In the genomic region with DNA sequence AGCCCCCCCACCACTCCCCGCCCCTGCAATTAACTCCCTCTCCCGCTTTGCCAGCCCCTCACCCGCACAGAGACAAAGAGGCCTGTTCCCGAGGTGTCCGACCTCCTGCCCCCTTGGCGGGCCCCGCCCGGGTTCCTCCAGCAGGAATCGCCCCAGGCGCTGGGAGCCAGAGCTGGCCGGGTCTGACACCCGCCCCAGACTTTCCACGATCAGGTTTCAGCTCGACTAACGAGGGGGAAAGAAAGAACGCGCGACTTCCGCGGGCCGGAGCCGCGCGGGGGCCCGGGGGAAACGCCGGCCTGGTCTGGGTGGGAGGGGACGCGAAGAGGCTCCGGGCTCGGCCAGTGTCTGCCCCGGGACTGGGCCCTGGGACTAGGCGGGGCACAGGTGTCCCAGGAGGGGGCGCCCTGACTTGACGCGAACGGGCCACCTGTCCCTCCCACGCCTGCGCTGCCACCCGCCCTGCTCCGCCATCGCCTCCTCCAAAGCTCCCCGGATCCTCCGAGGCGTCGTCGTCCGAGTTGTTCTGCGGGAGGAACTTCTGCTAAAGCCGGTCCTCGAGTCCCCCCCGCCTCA, we compare ENCODE assay signal across 8 cellular contexts. TPM values are rescaled to one million over a fixed set of nuclear protein-coding genes. Genes with fewer than 3 reads are reported as not detected.
DNase-seq lines count a peak whose midpoint lies in the region; ATAC-seq lines count a peak whose summit lies in the region.

No MANE protein-coding gene starts in this region.

- ATAC-seq in GM21528 (IDR thresholded peaks at IDR 0.05; ENCODE audit: low FRiP score, unreplicated experiment), result peak; percentile 82
- ATAC-seq in GM21447 (IDR thresholded peaks at IDR 0.05; ENCODE audit: unreplicated experiment), result no peak

- peak overlapping the region; percentile 87 for H3K27ac ChIP-seq in rectal smooth muscle tissue (ENCODE audit: low read depth, low read length)

- H3K36me3 ChIP-seq in rectal smooth muscle tissue (ENCODE audit: control insufficient read depth, insufficient read depth, low read length), result no peaks in the 10 kb centered on the region

- DNase-seq in COR-L47 (lab: John Stamatoyannopoulos, UW) (peak; percentile 32), NCI-H2227 (lab: John Stamatoyannopoulos, UW; ENCODE audit: unreplicated experiment) (peak; percentile 68), cardiac septum (ENCODE audit: low spot score) (peak; percentile 85), GDM1 (lab: John Stamatoyannopoulos, UW) (no peak)
- DNase-seq in activated naive CD4-positive, alpha-beta T cell treated with Interleukin-2 at 50 U/mL for 16 hours, result peak; percentile 49

- no peaks in the 10 kb centered on the region for H3K27me3 ChIP-seq in rectal smooth muscle tissue (ENCODE audit: control insufficient read depth, insufficient read depth, low read length)

- H3K9ac ChIP-seq in rectal smooth muscle tissue (ENCODE audit: low read length), result no peak overlapping the region

- intact Hi-C loops in cardiac septum (cut with DNase I), result no loop called here

- peaks cover 28% of the 10 kb centered on the region for H3K4me1 ChIP-seq in rectal smooth muscle tissue (ENCODE audit: control insufficient read depth, insufficient read depth, low read length)

- peak overlapping the region; percentile 48 for H3K4me3 ChIP-seq in rectal smooth muscle tissue (ENCODE audit: low read length)

RNA-seq across cellular contexts. Expression of a gene that starts 36.3 kb away (rescaled TPM):
- 2.4 TPM for total RNA-seq in cardiac septum

RNA-seq across cellular contexts. Expression of a gene that starts 59.8 kb away (rescaled TPM):
- total RNA-seq in cardiac septum, result 3.7 TPM
